8 cellular contexts compared by ENCODE assay signal in genomic region chr2:231960810-231961348, GRCh38. TPM values are rescaled to one million over a fixed set of nuclear protein-coding genes. Genes with fewer than 3 reads are reported as not detected.
A peak's percentile ranks its signal among the peaks of the same experiment; 100 is the strongest.
DNase-seq lines count a peak whose midpoint lies in the region; ATAC-seq and TF ChIP-seq lines count a peak whose summit lies in the region.

No MANE protein-coding gene starts in this region.

- CTCF ChIA-PET in Calu3 (lab: Charles Lee): no interaction called here
- CTCF ChIA-PET in naive thymus-derived CD4-positive, alpha-beta T cell (lab: Charles Lee): no interaction called here

- H3K4me1 Mint-ChIP-seq in Calu3 (ENCODE audit: low read depth, unreplicated experiment) (peaks cover 18% of the 10 kb centered on the region), chondrocyte (ENCODE audit: low read depth) (peaks cover 20% of the 10 kb centered on the region)
- H3K4me1 Mint-ChIP-seq in naive thymus-derived CD4-positive, alpha-beta T cell: peaks cover 22 to 48% (median 43%) of the 10 kb centered on the region in 7 donors

- peak overlapping the region; percentile 99 for H3K4me3 Mint-ChIP-seq in Calu3 (ENCODE audit: low read depth, unreplicated experiment)
- H3K4me3 Mint-ChIP-seq in chondrocyte (ENCODE audit: unreplicated experiment): peak overlapping the region; percentile 96
- H3K4me3 Mint-ChIP-seq in naive thymus-derived CD4-positive, alpha-beta T cell: peak overlapping the region; percentile 83 to 96 (median 91)

- H3K36me3 Mint-ChIP-seq in Calu3 (ENCODE audit: insufficient read depth, unreplicated experiment): peaks cover 28% of the 10 kb centered on the region
- peaks cover 1% of the 10 kb centered on the region for H3K36me3 Mint-ChIP-seq in chondrocyte (ENCODE audit: low read depth)
- peaks cover 0 to 9% (median 0%) of the 10 kb centered on the region in 5 donors for H3K36me3 Mint-ChIP-seq in naive thymus-derived CD4-positive, alpha-beta T cell

- peaks cover 14 to 17% of the 10 kb centered on the region in 2 donors for H3K4me1 ChIP-seq in naive thymus-derived CD4-positive, alpha-beta T cell (ENCODE audit: control insufficient read depth in 2 of 2, insufficient read depth in 2 of 2, low read length in 2 of 2)

- H3K27ac ChIP-seq in HL-60 (replicated peaks): peak overlapping the region; percentile 87
- H3K27ac ChIP-seq in naive thymus-derived CD4-positive, alpha-beta T cell (ENCODE audit: low read depth, low read length): peak overlapping the region; percentile 77

- H3K9me3 Mint-ChIP-seq in Calu3 (ENCODE audit: low read depth, unreplicated experiment) (peaks cover 3% of the 10 kb centered on the region), chondrocyte (ENCODE audit: low read depth) (no peaks in the 10 kb centered on the region)
- H3K9me3 Mint-ChIP-seq in naive thymus-derived CD4-positive, alpha-beta T cell: peaks cover 0 to 4% (median 0%) of the 10 kb centered on the region in 11 donors

- H3K27me3 ChIP-seq in HL-60 (ENCODE audit: insufficient read depth, poor library complexity, severe bottlenecking): no peaks in the 10 kb centered on the region
- H3K27me3 ChIP-seq in naive thymus-derived CD4-positive, alpha-beta T cell (ENCODE audit: control insufficient read depth in 2 of 2, insufficient read depth in 2 of 2, low read length in 2 of 2): no peaks in the 10 kb centered on the region

- TF ChIP-seq CTCF in Calu3 (IDR thresholded peaks at IDR 0.05; ENCODE audit: unreplicated experiment): no peak
- TF ChIP-seq CTCF in HL-60 (IDR thresholded peaks at IDR 0.05; ENCODE audit: insufficient read depth, low read length): no peak
- TF ChIP-seq CTCF in chondrocyte (IDR thresholded peaks at IDR 0.05): no peak

- no peaks in the 10 kb centered on the region for H3K9me3 ChIP-seq in naive thymus-derived CD4-positive, alpha-beta T cell (ENCODE audit: control insufficient read depth in 2 of 3, low read length in 3 of 3)

- DNase-seq in Calu3 (no peak), HL-60 (ENCODE audit: low read depth in 1 of 2, low spot score in 1 of 2) (no peak), chondrocyte (ENCODE audit: low spot score) (no peak), H4 (ENCODE audit: low spot score) (no peak), iPS-NIHi7 (ENCODE audit: extremely low spot score) (no peak), NCI-H345 treated with DMSO at 0.1 percent for 48 hours (lab: John Stamatoyannopoulos, UW; ENCODE audit: unreplicated experiment) (no peak)
- no peak for DNase-seq in naive thymus-derived CD4-positive, alpha-beta T cell

- H3K27ac Mint-ChIP-seq in Calu3 (ENCODE audit: unreplicated experiment): peak overlapping the region; percentile 55
- H3K27ac Mint-ChIP-seq in chondrocyte (ENCODE audit: unreplicated experiment): peak overlapping the region; percentile 87
- H3K27ac Mint-ChIP-seq in naive thymus-derived CD4-positive, alpha-beta T cell: peak overlapping the region; percentile 78 to 96 (median 92)

- ATAC-seq in naive thymus-derived CD4-positive, alpha-beta T cell: no peak
- no peak for ATAC-seq in GM19452 (IDR thresholded peaks at IDR 0.05; ENCODE audit: unreplicated experiment)

- POLR2A ChIA-PET in naive thymus-derived CD4-positive, alpha-beta T cell (lab: Charles Lee): interaction anchor here (0.6 to 1.3 kb wide), 3 partner anchors 12 to 355 kb away, joined by 3 to 5 read pairs (median 3); no protein-coding TSS in a partner anchor

- intact Hi-C loops in Calu3 (cut with micrococcal nuclease; ENCODE audit: unreplicated experiment): no loop called here
- intact Hi-C loops in naive thymus-derived CD4-positive, alpha-beta T cell (cut with micrococcal nuclease): loop anchor here (1.0 to 10.0 kb wide), 6 partner anchors 180 to 1606 kb away; partner anchors contain the start of genes EIF4E2 (in 2 of the 2), PDE6D (in 2 of the 2), TIGD1 (in 2 of the 2) and PSMD1 (in 1 of the 2)

- TSS peak; percentile 96 for BruUV-seq in Calu3 (replicated peaks; lab: Mats Ljungman, UMichigan)

- H3K4me3 ChIP-seq in HL-60 (replicated peaks; ENCODE audit: insufficient read depth, low read length): peak overlapping the region; percentile 99
- peak overlapping the region; percentile 79 for H3K4me3 ChIP-seq in naive thymus-derived CD4-positive, alpha-beta T cell (ENCODE audit: low read length)

- no peaks in the 10 kb centered on the region for H3K27me3 Mint-ChIP-seq in Calu3 (ENCODE audit: unreplicated experiment)
- peaks cover 2% of the 10 kb centered on the region for H3K27me3 Mint-ChIP-seq in chondrocyte (ENCODE audit: low read depth)
- H3K27me3 Mint-ChIP-seq in naive thymus-derived CD4-positive, alpha-beta T cell: peaks cover 1 to 10% (median 7%) of the 10 kb centered on the region in 5 donors

- H3K36me3 ChIP-seq in naive thymus-derived CD4-positive, alpha-beta T cell (ENCODE audit: control insufficient read depth in 2 of 3, insufficient read depth in 3 of 3, low read length in 3 of 3): peaks cover 0 to 5% (median 0%) of the 10 kb centered on the region in 3 experiments

RNA-seq across cellular contexts. Expression of gene DIS3L2, which starts 0.6 kb away (rescaled TPM):
- total RNA-seq in Calu3 (2022) (44.5 and 46.0 TPM in 2 replicates), chondrocyte (17.5 to 29.4 TPM (median 18.3 TPM) in 3 replicates)
- 10 to 100 TPM; 47.1 to 78.4 (median 66.4) TPM for total RNA-seq in naive thymus-derived CD4-positive, alpha-beta T cell
- polyA plus RNA-seq in naive thymus-derived CD4-positive, alpha-beta T cell: 10 to 100 TPM; 17.9 to 20.5 TPM
- 14.0 and 16.7 TPM in 2 replicates for total RNA-seq in H4 (2014; rRNA removed; shearing (Covaris generic))

RNA-seq across cellular contexts. Expression of gene NPPC, which starts 34.7 kb away (rescaled TPM):
- total RNA-seq in Calu3 (2022) (not detected in 2 replicates), chondrocyte (not detected in 3 replicates)
- under 1 TPM in 1 of 5 experiments, not detected in 4; 0.58 TPM for total RNA-seq in naive thymus-derived CD4-positive, alpha-beta T cell
- not detected for polyA plus RNA-seq in naive thymus-derived CD4-positive, alpha-beta T cell
- total RNA-seq in H4 (2014; rRNA removed; shearing (Covaris generic)): not detected in 2 replicates
